ENCODE assay signal across 1 cellular context in genomic region chr19:55545913-55546495, GRCh38.
TF ChIP-seq lines count a peak whose summit lies in the region.

No MANE protein-coding gene starts in this region.

TF ChIP-seq in GM23338, 12 proteins besides CTCF, POLR2A, EP300 and RAD21:
- no peak for TF ChIP-seq ZNF462 (CRISPR knock-in tag; IDR thresholded peaks at IDR 0.05)
- no peak for TF ChIP-seq JUNB (IDR thresholded peaks at IDR 0.05; ENCODE audit: unreplicated experiment)
- TF ChIP-seq ZNF114 (CRISPR knock-in tag; IDR thresholded peaks at IDR 0.05) = no peak
- no peak for TF ChIP-seq CREB1 (CRISPR knock-in tag; IDR thresholded peaks at IDR 0.05; ENCODE audit: low read depth)
- TF ChIP-seq ETS1 (IDR thresholded peaks at IDR 0.05) = no peak
- no peak for TF ChIP-seq EZH2 (IDR thresholded peaks at IDR 0.05; ENCODE audit: low read depth, unreplicated experiment)
- no peak for TF ChIP-seq EZH2phosphoT487 (IDR thresholded peaks at IDR 0.05; ENCODE audit: unreplicated experiment)
- TF ChIP-seq NANOG (IDR thresholded peaks at IDR 0.05; ENCODE audit: borderline replicate concordance) = no peak
- no peak for TF ChIP-seq POLR2AphosphoS5 (IDR thresholded peaks at IDR 0.05; ENCODE audit: low read depth)
- TF ChIP-seq STAT1 (IDR thresholded peaks at IDR 0.05; ENCODE audit: unreplicated experiment) = no peak
- no peak for TF ChIP-seq REST (IDR thresholded peaks at IDR 0.05; ENCODE audit: unreplicated experiment)
- TF ChIP-seq ZNF331 (CRISPR knock-in tag; IDR thresholded peaks at IDR 0.05; ENCODE audit: low read depth) = no peak
TF ChIP-seq in GM23338: peak in this region for 0.
